ENCODE assay signal across 15 cellular contexts in genomic region chr10:21398549-21399345, GRCh38.
A peak's percentile ranks its signal among the peaks of the same experiment; 100 is the strongest.
DNase-seq lines count a peak whose midpoint lies in the region; ATAC-seq and TF ChIP-seq lines count a peak whose summit lies in the region.
"Had no signal": no experiment of that assay in that cellular context is flagged by ENCODE, and none has a peak within 500 bp of the region (broad histone marks: within the 10 kb centered on the region; RNA-seq: fewer than 3 reads in every experiment).

No MANE protein-coding gene starts in this region.

- H3K4me1 ChIP-seq in HEK293 (ENCODE audit: control insufficient read depth, insufficient read depth, low read length) (peaks cover 30% of the 10 kb centered on the region), heart left ventricle (peaks cover 0 to 22% (median 6%) of the 10 kb centered on the region in 12 donors)

- no peaks in the 10 kb centered on the region for H3K27me3 Mint-ChIP-seq in type B pancreatic cell

- TF ChIP-seq CTCF in HEK293 (tag by site-specific recombination; IDR thresholded peaks at IDR 0.05) (no peak), RWPE1 (conservative IDR thresholded peaks at IDR 0.05; ENCODE audit: low read depth) (no peak), foreskin fibroblast (IDR thresholded peaks at IDR 0.05; ENCODE audit: low read depth, low read length) (no peak), type B pancreatic cell (conservative IDR thresholded peaks at IDR 0.05) (no peak), heart left ventricle (IDR thresholded peaks at IDR 0.05) (no peak)

- H3K27ac ChIP-seq in HEK293 (ENCODE audit: extremely low read depth, low read depth, low read length) (peak overlapping the region; percentile 46), RWPE1 (peak overlapping the region; percentile 57; the same call in 1 of the 2 replicates), heart left ventricle (no peak overlapping the region)
- H3K27ac ChIP-seq: heart right ventricle, vagina had no signal

- CTCF ChIA-PET in HEK293 (lab: Yijun Ruan, JAX) (interaction anchor here (0.9 to 1.1 kb wide), 2 partner anchors 120 kb away, joined by 3 to 4 read pairs; no protein-coding TSS in a partner anchor), RWPE1 (lab: Yijun Ruan, JAX) (no interaction called here)

- no peaks in the 10 kb centered on the region for H3K27me3 ChIP-seq in heart left ventricle
- H3K27me3 ChIP-seq: heart right ventricle, vagina had no signal

- peaks cover 2% of the 10 kb centered on the region; the same call in 1 of the 2 replicates for H3K9me3 ChIP-seq in HEK293 (ENCODE audit: control insufficient read depth, insufficient read depth, low read depth, low read length)
- peaks cover 0 to 7% (median 2%) of the 10 kb centered on the region in 12 donors for H3K9me3 ChIP-seq in heart left ventricle
- H3K9me3 ChIP-seq: vagina had no signal

- peaks cover 10% of the 10 kb centered on the region for H3K9me3 Mint-ChIP-seq in type B pancreatic cell
- H3K9me3 Mint-ChIP-seq: central memory CD8-positive, alpha-beta T cell had no signal

- peak overlapping the region; percentile 98 for H3K27ac Mint-ChIP-seq in type B pancreatic cell
- H3K27ac Mint-ChIP-seq: activated T-cell treated with anti-CD3 and anti-CD28 coated beads, Interleukin-2, amount 50 U/mL, for 72 hours; WTC11 had no signal

- ATAC-seq in heart left ventricle = no peak
- ATAC-seq: activated T-cell treated with anti-CD3 and anti-CD28 coated beads, Interleukin-2, amount 50 U/mL, for 72 hours; heart right ventricle; sciatic nerve; WTC11 had no signal

- TF ChIP-seq POLR2A in heart left ventricle (IDR thresholded peaks at IDR 0.05) = no peak

- WGBS in heart left ventricle, 4 donors = 44 to 67% (median 59%) methylated on average over 2 of the region's 2 CpGs

- H3K36me3 ChIP-seq in HEK293 (ENCODE audit: control insufficient read depth in 2 of 2, insufficient read depth in 1 of 2, low read length in 2 of 2) (no peaks in the 10 kb centered on the region), heart left ventricle (no peaks in the 10 kb centered on the region)
- H3K36me3 ChIP-seq: heart right ventricle, vagina had no signal

- DNase-seq in RWPE1 (ENCODE audit: low spot score) (peak; percentile 80), foreskin fibroblast (peak; percentile 68 to 79), type B pancreatic cell (ENCODE audit: extremely low spot score, unreplicated experiment) (no peak), cerebellum (ENCODE audit: low spot score) (no peak), heart left ventricle (no peak)
- DNase-seq in stimulated activated naive CD4-positive, alpha-beta T cell (lab: John Stamatoyannopoulos, UW) = no peak
- DNase-seq: activated T-cell treated with anti-CD3 and anti-CD28 coated beads, Interleukin-2, amount 50 U/mL, for 72 hours; heart right ventricle; midbrain; NCI-H2171 had no signal

- POLR2A ChIA-PET in HEK293 (lab: Yijun Ruan, JAX) = interaction anchor here (0.6 kb wide), 1 partner anchor 9 kb away, joined by 3 read pairs; no protein-coding TSS in a partner anchor
- POLR2A ChIA-PET in RWPE1 (lab: Yijun Ruan, JAX; ENCODE audit: low non-redundant PET) = interaction anchor here (0.5 kb wide), 1 partner anchor 610 kb away, joined by 3 read pairs; no protein-coding TSS in a partner anchor

- peaks cover 5% of the 10 kb centered on the region for H3K36me3 Mint-ChIP-seq in type B pancreatic cell

- no peak overlapping the region for H3K4me3 ChIP-seq in HEK293 (ENCODE audit: low read depth, low read length)
- no peak overlapping the region for H3K4me3 ChIP-seq in foreskin fibroblast (ENCODE audit: low read depth in 1 of 2, low read length in 2 of 2)
- H3K4me3 ChIP-seq in heart left ventricle = no peak overlapping the region
- H3K4me3 ChIP-seq: heart right ventricle, vagina had no signal

- intact Hi-C loops in heart left ventricle (cut with DNase I) = no loop called here

- H3K4me3 Mint-ChIP-seq in type B pancreatic cell = peak overlapping the region; percentile 76
- H3K4me3 Mint-ChIP-seq: activated T-cell treated with anti-CD3 and anti-CD28 coated beads, Interleukin-2, amount 50 U/mL, for 72 hours; central memory CD8-positive, alpha-beta T cell; WTC11 had no signal

- H3K4me1 Mint-ChIP-seq in type B pancreatic cell (ENCODE audit: unreplicated experiment) = peaks cover 16% of the 10 kb centered on the region
- H3K4me1 Mint-ChIP-seq: central memory CD8-positive, alpha-beta T cell had no signal

TF ChIP-seq in HEK293, 187 proteins besides CTCF, POLR2A, EP300 and RAD21 (continues in another document):
- TF ChIP-seq PRDM6 (tag by site-specific recombination; IDR thresholded peaks at IDR 0.05) (peak; percentile 72), ATF2 (tag by site-specific recombination; IDR thresholded peaks at IDR 0.05; ENCODE audit: low read depth) (no peak), ZNF677 (tag by site-specific recombination; IDR thresholded peaks at IDR 0.05) (no peak), ZBTB26 (tag by site-specific recombination; optimal IDR thresholded peaks at IDR 0.05) (no peak), WT1 (tag by site-specific recombination; IDR thresholded peaks at IDR 0.05) (peak; percentile 28), ZNF354C (tag by site-specific recombination; IDR thresholded peaks at IDR 0.05; ENCODE audit: borderline replicate concordance, low read depth) (no peak), ZEB2 (tag by site-specific recombination; IDR thresholded peaks at IDR 0.05) (no peak), ZNF169 (tag by site-specific recombination; IDR thresholded peaks at IDR 0.05) (no peak), PRDM1 (tag by site-specific recombination; IDR thresholded peaks at IDR 0.05) (no peak), KLF8 (tag by site-specific recombination; IDR thresholded peaks at IDR 0.05) (no peak), ZNF311 (tag by site-specific recombination; IDR thresholded peaks at IDR 0.05; ENCODE audit: borderline replicate concordance) (no peak), ZNF175 (tag by site-specific recombination; IDR thresholded peaks at IDR 0.05) (no peak), ZNF629 (tag by site-specific recombination; IDR thresholded peaks at IDR 0.05) (0 out of 2 replicates have a peak, but pooled peaks have one; percentile 21), ZNF830 (tag by site-specific recombination; IDR thresholded peaks at IDR 0.05; ENCODE audit: low read depth) (no peak), ZNF776 (tag by site-specific recombination; IDR thresholded peaks at IDR 0.05; ENCODE audit: borderline replicate concordance) (no peak), MEIS1 (CRISPR knock-in tag; IDR thresholded peaks at IDR 0.05; ENCODE audit: borderline replicate concordance) (no peak), PBX3 (CRISPR knock-in tag; IDR thresholded peaks at IDR 0.05) (no peak), ZNF16 (tag by site-specific recombination; IDR thresholded peaks at IDR 0.05; ENCODE audit: low read depth) (no peak), ZNF302 (tag by site-specific recombination; IDR thresholded peaks at IDR 0.05; ENCODE audit: low read depth) (no peak), ZNF211 (tag by site-specific recombination; IDR thresholded peaks at IDR 0.05; ENCODE audit: low read depth) (no peak), REPIN1 (tag by site-specific recombination; IDR thresholded peaks at IDR 0.05; ENCODE audit: low read depth) (no peak), ZNF654 (tag by site-specific recombination; IDR thresholded peaks at IDR 0.05; ENCODE audit: low read depth) (no peak), ZNF37A (tag by site-specific recombination; IDR thresholded peaks at IDR 0.05) (no peak), SP7 (tag by site-specific recombination; IDR thresholded peaks at IDR 0.05) (peak; percentile 39; the same call in 1 of the 2 replicates)

Comparison
In these comparisons a context has a peak if more than half of its experiments do, and no peak if none do; other contexts are left out.
1. H3K27ac ChIP-seq: peak in HEK293 (single experiment) and RWPE1 (single experiment); none in heart left ventricle (0 of 12).
2. DNase-seq: peak in RWPE1 (single experiment) and foreskin fibroblast (2 of 2); none in type B pancreatic cell (single experiment), cerebellum (single experiment), heart left ventricle (0 of 5) and stimulated activated naive CD4-positive, alpha-beta T cell (0 of 6).